22 cellular contexts compared by ENCODE assay signal in the genomic region with DNA sequence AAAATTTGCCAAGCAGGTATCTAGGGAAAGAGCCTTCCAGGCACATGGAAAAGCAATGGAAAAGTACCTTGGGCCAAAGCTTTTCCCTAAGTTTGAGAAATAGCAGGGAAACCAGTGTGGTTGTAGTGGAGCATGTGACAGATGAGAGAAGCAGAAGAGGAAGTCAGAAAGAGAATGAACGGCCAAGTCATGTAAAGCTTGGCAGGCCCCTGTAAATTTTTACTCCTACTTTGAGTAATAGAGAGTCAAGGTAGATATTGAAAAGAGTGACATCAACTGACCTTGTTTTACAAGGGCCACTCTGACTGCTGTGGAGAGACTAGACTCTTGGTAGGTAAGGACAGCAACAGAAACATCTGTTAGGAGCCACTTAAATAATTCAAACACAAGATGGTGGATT.
A peak's percentile ranks its signal among the peaks of the same experiment; 100 is the strongest.
DNase-seq lines count a peak whose midpoint lies in the region; ATAC-seq, FAIRE-seq and TF ChIP-seq lines count a peak whose summit lies in the region.
"Had no signal": no experiment of that assay in that cellular context is flagged by ENCODE, and none has a peak within 500 bp of the region (broad histone marks: within the 10 kb centered on the region; RNA-seq: fewer than 3 reads in every experiment).

No MANE protein-coding gene starts in this region.

- ATAC-seq in GM23338 (no peak), HG03159 (IDR thresholded peaks at IDR 0.05; ENCODE audit: unreplicated experiment) (peak; percentile 70), omental fat pad (ENCODE audit: low FRiP score) (no peak)
- ATAC-seq: esophagus mucosa had no signal

- no peaks in the 10 kb centered on the region for H4K20me1 ChIP-seq in GM23338 (replicated peaks; ENCODE audit: insufficient read depth)

- H3K36me3 Mint-ChIP-seq in GM23338 (ENCODE audit: low read depth) = no peaks in the 10 kb centered on the region; the same call in 2 of the 3 replicates
- H3K36me3 Mint-ChIP-seq: CD14-positive monocyte, memory B cell had no signal

- H3F3A ChIP-seq in GM23338 (replicated peaks; ENCODE audit: low read depth) = no peaks in the 10 kb centered on the region

- H3K27me3 ChIP-seq in GM23338 (ENCODE audit: insufficient read depth) = no peaks in the 10 kb centered on the region
- H3K27me3 ChIP-seq: right atrium auricular region had no signal

- H3K4me2 ChIP-seq in GM23338 = no peak overlapping the region
- H3K4me2 ChIP-seq: PC-9 had no signal

- peaks cover 5% of the 10 kb centered on the region; the same call in 1 of the 2 replicates for H3K9me2 ChIP-seq in GM23338 (ENCODE audit: insufficient read depth)

- peaks cover 4% of the 10 kb centered on the region; the same call in 1 of the 3 replicates for H3K9me3 Mint-ChIP-seq in GM23338
- H3K9me3 Mint-ChIP-seq: memory B cell had no signal

- H3K36me3 ChIP-seq in GM23338 (ENCODE audit: insufficient read depth) = no peaks in the 10 kb centered on the region
- H3K36me3 ChIP-seq: right atrium auricular region had no signal

- DNase-seq in NCI-H510A treated with DMSO at 0.1 percent for 48 hours (lab: John Stamatoyannopoulos, UW) (peak; percentile 34), NCI-H510A (lab: John Stamatoyannopoulos, UW) (no peak), GM23338 (ENCODE audit: low spot score) (no peak), pons (ENCODE audit: low spot score) (peak; percentile 15), iPS-NIHi11 (ENCODE audit: low spot score) (no peak), omental fat pad (ENCODE audit: low spot score) (no peak), GM19239 (ENCODE audit: insufficient read length, low spot score) (no peak)
- DNase-seq: activated CD4-positive, CD25-positive, alpha-beta regulatory T cell treated with anti-CD3 and anti-CD28 coated beads, Interleukin-2, amount 50 U/mL, for 72 hours; activated naive CD4-positive, alpha-beta T cell treated with anti-CD3 and anti-CD28 coated beads for 36 hours; EL; glutamatergic neuron; NCI-H1694; NCI-H446 treated with DMSO at 0.1 percent for 48 hours; nephron progenitor cell; PC-9 had no signal

- H3K27ac ChIP-seq in GM23338 (ENCODE audit: low read depth) = no peak overlapping the region
- H3K27ac ChIP-seq: PC-9, right atrium auricular region had no signal

- no peaks in the 10 kb centered on the region for H3K79me2 ChIP-seq in GM23338 (replicated peaks; ENCODE audit: insufficient read depth)

- H3K4me1 Mint-ChIP-seq in GM23338 = no peaks in the 10 kb centered on the region; the same call in 2 of the 3 replicates
- H3K4me1 Mint-ChIP-seq: CD14-positive monocyte, memory B cell, nephron progenitor cell had no signal

- 0 out of 2 replicates have a peak overlapping the region, but pooled peaks have one; percentile 86 for H2AFZ ChIP-seq in GM23338

- H3K4me1 ChIP-seq in GM23338 (ENCODE audit: insufficient read depth) = no peaks in the 10 kb centered on the region
- H3K4me1 ChIP-seq: right atrium auricular region had no signal

- peaks cover 2% of the 10 kb centered on the region for H3K27me3 Mint-ChIP-seq in GM23338 (ENCODE audit: insufficient read depth, low read depth, poor library complexity)
- H3K27me3 Mint-ChIP-seq: dendritic cell treated with granulocyte-macrophage colony-stimulating factor and Interleukin-4, amounts not matched to agents 40 ng/mL and 50 ng/mL, for 4 days had no signal

- TF ChIP-seq CTCF in GM23338 (conservative IDR thresholded peaks at IDR 0.05; ENCODE audit: low read depth in 2 of 2) = no peak
- TF ChIP-seq CTCF in omental fat pad (IDR thresholded peaks at IDR 0.05) = no peak

- H3K27ac Mint-ChIP-seq in GM23338 = no peak overlapping the region
- H3K27ac Mint-ChIP-seq: activated naive CD4-positive, alpha-beta T cell treated with anti-CD3 and anti-CD28 coated beads for 36 hours; CD14-positive monocyte; dendritic cell treated with granulocyte-macrophage colony-stimulating factor and Interleukin-4, amounts not matched to agents 40 ng/mL and 50 ng/mL, for 4 days; memory B cell; nephron progenitor cell had no signal

- no peak for FAIRE-seq in GM19239 (lab: Jason Lieb, UNC)
- FAIRE-seq: GM12892 had no signal

- H3K4me3 Mint-ChIP-seq in GM23338 = no peak overlapping the region
- H3K4me3 Mint-ChIP-seq: activated naive CD4-positive, alpha-beta T cell treated with anti-CD3 and anti-CD28 coated beads for 36 hours; CD14-positive monocyte; dendritic cell treated with granulocyte-macrophage colony-stimulating factor and Interleukin-4, amounts not matched to agents 40 ng/mL and 50 ng/mL, for 4 days; memory B cell; nephron progenitor cell had no signal

- H3K4me3 ChIP-seq in GM23338 = no peak overlapping the region
- H3K4me3 ChIP-seq: PC-9, right atrium auricular region had no signal

TF ChIP-seq in GM23338, 12 proteins besides CTCF, POLR2A, EP300 and RAD21:
- TF ChIP-seq, protein P1, sequence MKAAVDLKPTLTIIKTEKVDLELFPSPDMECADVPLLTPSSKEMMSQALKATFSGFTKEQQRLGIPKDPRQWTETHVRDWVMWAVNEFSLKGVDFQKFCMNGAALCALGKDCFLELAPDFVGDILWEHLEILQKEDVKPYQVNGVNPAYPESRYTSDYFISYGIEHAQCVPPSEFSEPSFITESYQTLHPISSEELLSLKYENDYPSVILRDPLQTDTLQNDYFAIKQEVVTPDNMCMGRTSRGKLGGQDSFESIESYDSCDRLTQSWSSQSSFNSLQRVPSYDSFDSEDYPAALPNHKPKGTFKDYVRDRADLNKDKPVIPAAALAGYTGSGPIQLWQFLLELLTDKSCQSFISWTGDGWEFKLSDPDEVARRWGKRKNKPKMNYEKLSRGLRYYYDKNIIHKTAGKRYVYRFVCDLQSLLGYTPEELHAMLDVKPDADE (IDR thresholded peaks at IDR 0.05) = no peak
- TF ChIP-seq NANOG (IDR thresholded peaks at IDR 0.05; ENCODE audit: borderline replicate concordance) (no peak), REST (IDR thresholded peaks at IDR 0.05; ENCODE audit: unreplicated experiment) (no peak), STAT1 (IDR thresholded peaks at IDR 0.05; ENCODE audit: unreplicated experiment) (no peak), ZNF114 (CRISPR knock-in tag; IDR thresholded peaks at IDR 0.05) (no peak)

Comparison
In these comparisons a context has a peak if more than half of its experiments do, and no peak if none do; other contexts are left out.
1. DNase-seq: peak in NCI-H510A treated with DMSO at 0.1 percent for 48 hours (single experiment) and pons (single experiment); none in NCI-H510A (single experiment), GM23338 (single experiment), iPS-NIHi11 (single experiment), omental fat pad (single experiment) and GM19239 (single experiment).